8 cellular contexts compared by ENCODE assay signal in genomic region chr1:52551476-52552235, GRCh38. TPM values are rescaled to one million over a fixed set of nuclear protein-coding genes. Genes with fewer than 3 reads are reported as not detected.
DNase-seq lines count a peak whose midpoint lies in the region; ATAC-seq and TF ChIP-seq lines count a peak whose summit lies in the region.

No MANE protein-coding gene starts in this region.

- H3K36me3 ChIP-seq in BLaER1 (peaks cover 14% of the 10 kb centered on the region; the same call in 1 of the 2 replicates), IMR-90 (ENCODE audit: control insufficient read depth, insufficient read depth, low read length) (no peaks in the 10 kb centered on the region), ectodermal cell (ENCODE audit: control insufficient read depth, insufficient read depth, low read length) (no peaks in the 10 kb centered on the region), mucosa of stomach (ENCODE audit: control insufficient read depth, insufficient read depth, low read length) (no peaks in the 10 kb centered on the region), transverse colon (no peaks in the 10 kb centered on the region)

- H3K4me3 ChIP-seq in BLaER1 = peak overlapping the region; percentile 94
- peak overlapping the region; percentile 91 for H3K4me3 ChIP-seq in IMR-90 (ENCODE audit: insufficient read depth, low read depth, low read length)
- peak overlapping the region; percentile 89 for H3K4me3 ChIP-seq in ectodermal cell (ENCODE audit: insufficient read depth, low read depth, low read length)
- H3K4me3 ChIP-seq in mucosa of stomach (ENCODE audit: low read length) = peak overlapping the region; percentile 78
- peak overlapping the region; percentile 77 to 95 (median 86) for H3K4me3 ChIP-seq in transverse colon

- no peak overlapping the region for H4K5ac ChIP-seq in IMR-90 (ENCODE audit: low read depth, low read length)

- no peak overlapping the region for H2BK20ac ChIP-seq in IMR-90 (ENCODE audit: low read depth, low read length)

- H3K56ac ChIP-seq in IMR-90 (ENCODE audit: extremely low read depth, insufficient read depth, low read length) = peak overlapping the region; percentile 50; the same call in 1 of the 2 replicates

- peaks cover 60% of the 10 kb centered on the region for H4K20me1 ChIP-seq in BLaER1
- peaks cover 50% of the 10 kb centered on the region for H4K20me1 ChIP-seq in IMR-90 (ENCODE audit: insufficient read depth, low read length)

- CTCF ChIA-PET in IMR-90 (lab: Yijun Ruan, JAX) = no interaction called here

- intact Hi-C loops in IMR-90 (cut with micrococcal nuclease) (loop anchor here (1.0 to 2.0 kb wide), 2 partner anchors 23 to 135 kb away; no protein-coding TSS in a partner anchor), transverse colon (cut with DNase I; ENCODE audit: low total_unique reads) (no loop called here), posterior vena cava (cut with DNase I) (no loop called here)

- no peak overlapping the region for H3K18ac ChIP-seq in IMR-90 (ENCODE audit: low read depth, low read length)

- dilution Hi-C loops in IMR-90 (cut with HindIII; ENCODE audit: low sequenced_read_pairs, unreplicated experiment) = no loop called here

- no peak for TF ChIP-seq POLR2A in IMR-90 (IDR thresholded peaks at IDR 0.05; ENCODE audit: low read depth, low read length)
- TF ChIP-seq POLR2A in transverse colon (IDR thresholded peaks at IDR 0.05) = no peak

- ATAC-seq in IMR-90 (ENCODE audit: low read depth) (no peak), GM21367 (IDR thresholded peaks at IDR 0.05; ENCODE audit: unreplicated experiment) (no peak)

- H3K27me3 ChIP-seq in BLaER1 (no peaks in the 10 kb centered on the region), IMR-90 (ENCODE audit: control insufficient read depth, insufficient read depth, low read length) (no peaks in the 10 kb centered on the region), ectodermal cell (ENCODE audit: control insufficient read depth, insufficient read depth, low read length, poor library complexity, severe bottlenecking) (no peaks in the 10 kb centered on the region), mucosa of stomach (ENCODE audit: control insufficient read depth, insufficient read depth, low read length) (no peaks in the 10 kb centered on the region), transverse colon (no peaks in the 10 kb centered on the region)

- H2BK15ac ChIP-seq in IMR-90 (ENCODE audit: low read depth, low read length) = no peak overlapping the region

- 0 out of 2 replicates have a peak overlapping the region, but pooled peaks have one; percentile 7 for H3K14ac ChIP-seq in IMR-90 (replicated peaks; ENCODE audit: low read depth, low read length)

- H2AK9ac ChIP-seq in IMR-90 (replicated peaks; ENCODE audit: low read depth, low read length, poor library complexity) = peak overlapping the region; percentile 31

- peaks cover 15 to 60% of the 10 kb centered on the region in 2 experiments; a peak in 3 of 4 replicates for H3K79me1 ChIP-seq in IMR-90 (ENCODE audit: low read depth in 1 of 2, low read length in 2 of 2)

- H3K9me3 ChIP-seq in BLaER1 = peaks cover 10% of the 10 kb centered on the region
- H3K9me3 ChIP-seq in IMR-90 (ENCODE audit: control insufficient read depth, insufficient read depth, low read length) = no peaks in the 10 kb centered on the region
- no peaks in the 10 kb centered on the region for H3K9me3 ChIP-seq in ectodermal cell (ENCODE audit: control insufficient read depth, low read length)
- no peaks in the 10 kb centered on the region for H3K9me3 ChIP-seq in mucosa of stomach (ENCODE audit: control insufficient read depth, low read length)
- no peaks in the 10 kb centered on the region for H3K9me3 ChIP-seq in transverse colon

- H3K27ac ChIP-seq in BLaER1 (peak overlapping the region; percentile 98), IMR-90 (ENCODE audit: insufficient read depth, low read length) (peak overlapping the region; percentile 44; the same call in 1 of the 2 replicates), ectodermal cell (ENCODE audit: insufficient read depth, low read depth, low read length, poor library complexity, severe bottlenecking) (no peak overlapping the region), transverse colon (peak overlapping the region; percentile 88 to 95 (median 94))

- no peak overlapping the region for H2BK120ac ChIP-seq in IMR-90 (ENCODE audit: low read depth, low read length)

- no peak overlapping the region; the same call in 1 of the 2 replicates for H3K4ac ChIP-seq in IMR-90 (ENCODE audit: low read depth, low read length)

- H3K4me1 ChIP-seq in BLaER1 (peaks cover 33% of the 10 kb centered on the region), IMR-90 (ENCODE audit: control insufficient read depth, insufficient read depth, low read length) (peaks cover 4% of the 10 kb centered on the region), ectodermal cell (ENCODE audit: control insufficient read depth, insufficient read depth, low read length) (peaks cover 7% of the 10 kb centered on the region), mucosa of stomach (ENCODE audit: control insufficient read depth, insufficient read depth, low read length) (no peaks in the 10 kb centered on the region), transverse colon (peaks cover 0 to 31% (median 17%) of the 10 kb centered on the region in 4 donors)

- no peak for TF ChIP-seq CTCF in IMR-90 (conservative IDR thresholded peaks at IDR 0.05; ENCODE audit: low read depth, low read length)
- TF ChIP-seq CTCF in transverse colon (IDR thresholded peaks at IDR 0.05) = no peak

- WGBS in IMR-90 (ENCODE audit: extremely low coverage in 2 of 2, insufficient read length in 1 of 2), 2 experiments = 0% methylated on average over 7 of the region's 20 CpGs; no CpG with 5 or more reads in 1 of the 2 experiments
- 12 to 14% methylated on average over 20 of the region's 20 CpGs for WGBS in ectodermal cell, 2 experiments
- 2 to 3% methylated on average over 20 of the region's 20 CpGs for WGBS in transverse colon (ENCODE audit: low coverage in 1 of 2), 2 donors

- POLR2A ChIA-PET in IMR-90 (lab: Charles Lee; ENCODE audit: unreplicated experiment) = interaction anchor here (0.5 kb wide), 1 partner anchor 709 kb away, joined by 5 read pairs; no protein-coding TSS in a partner anchor

- H2AK5ac ChIP-seq in IMR-90 (ENCODE audit: low read depth, low read length) = no peak overlapping the region

- H2BK5ac ChIP-seq in IMR-90 (ENCODE audit: low read depth, low read length, poor library complexity, severe bottlenecking) = peak overlapping the region; percentile 85

- no peak for TF ChIP-seq RAD21 in IMR-90 (IDR thresholded peaks at IDR 0.05; ENCODE audit: low read length)

- BruUV-seq in IMR-90 (replicated peaks; lab: Mats Ljungman, UMichigan) = TSS peak; percentile 43

- H3K9me1 ChIP-seq in IMR-90 (ENCODE audit: insufficient read depth, low read length) = 0 out of 2 replicates have a peak, but pooled peaks cover 3% of the 10 kb centered on the region

- H4K91ac ChIP-seq in IMR-90 (ENCODE audit: insufficient read depth, low read depth, low read length) = no peak overlapping the region

- in situ Hi-C loops in IMR-90 (cut with MboI; ENCODE audit: low sequenced_read_pairs) = no loop called here
- in situ Hi-C loops in transverse colon (cut with MboI; ENCODE audit: low pct_ligation_motif_present in 1 of 4, low pct_unique_long_range_greater_than_20kb in 1 of 4, low sequenced_read_pairs in 3 of 4) = no loop called here

- H3K9ac ChIP-seq in BLaER1 (peak overlapping the region; percentile 98), IMR-90 (ENCODE audit: low read depth, low read length) (peak overlapping the region; percentile 83; the same call in 1 of the 2 replicates), mucosa of stomach (ENCODE audit: low read length) (peak overlapping the region; percentile 79)

- H4K8ac ChIP-seq in IMR-90 (ENCODE audit: low read depth in 2 of 2, low read length in 2 of 2) = no peak overlapping the region

- peak overlapping the region; percentile 70 for H3K23ac ChIP-seq in IMR-90 (ENCODE audit: low read depth, low read length)

- no peak for TF ChIP-seq EP300 in transverse colon (IDR thresholded peaks at IDR 0.05; ENCODE audit: low read depth)

- peak overlapping the region; percentile 86 for H3K4me2 ChIP-seq in BLaER1
- H3K4me2 ChIP-seq in IMR-90 (ENCODE audit: low read depth, low read length) = peak overlapping the region; percentile 86

- peak overlapping the region; percentile 98 for H2AFZ ChIP-seq in IMR-90 (replicated peaks; ENCODE audit: low read length, poor library complexity)

- DNase-seq in IMR-90 (peak; percentile 76), UCSD-AML1 (lab: John Stamatoyannopoulos, UW; ENCODE audit: unreplicated experiment) (peak; percentile 36), transverse colon (peak; percentile 17), posterior vena cava (ENCODE audit: low spot score) (no peak)

TF ChIP-seq in IMR-90, 13 proteins besides CTCF, POLR2A, EP300 and RAD21 (continues in another document):
- TF ChIP-seq MAZ (IDR thresholded peaks at IDR 0.05; ENCODE audit: borderline replicate concordance, low read depth, low read length) = no peak
- TF ChIP-seq RFX5 (IDR thresholded peaks at IDR 0.05; ENCODE audit: low read depth, low read length) = no peak
- no peak for TF ChIP-seq NFE2L2 (IDR thresholded peaks at IDR 0.05; ENCODE audit: low read depth, low read length)
- 0 out of 2 replicates have a peak, but pooled peaks have one; percentile 2 for TF ChIP-seq FOS (IDR thresholded peaks at IDR 0.05; ENCODE audit: low read depth, low read length)
- no peak for TF ChIP-seq MXI1 (IDR thresholded peaks at IDR 0.05; ENCODE audit: borderline replicate concordance, low read depth, low read length)

RNA-seq across cellular contexts. Expression of gene TUT4, which starts 1.2 kb away (rescaled TPM):
- total RNA-seq in IMR-90 (2012; rRNA removed) (10.9 and 28.6 TPM in 2 replicates), transverse colon (10 to 100 TPM; 12.3 to 55.3 (median 27.4) TPM), posterior vena cava (10 to 100 TPM; 35.8 to 39.8 TPM)
- 40.0 and 42.7 TPM in 2 replicates for polyA plus RNA-seq in IMR-90 (2012; rRNA removed)
- polyA plus RNA-seq in IMR-90 (2012; cell fraction: cytosol; rRNA removed) = 4.6 and 8.0 TPM in 2 replicates
- 94.9 and 117 TPM in 2 replicates for polyA plus RNA-seq in IMR-90 (2012; cell fraction: nucleus; rRNA removed; ENCODE audit: low replicate concordance)
- polyA plus RNA-seq in ectodermal cell (2013, experiment 1 of 4) = 77.6 TPM
- 96.9 TPM for polyA plus RNA-seq in ectodermal cell (2013, experiment 2 of 4)
- 82.8 TPM for polyA plus RNA-seq in ectodermal cell (2013, experiment 3 of 4)
- 95.1 TPM for polyA plus RNA-seq in ectodermal cell (2013, experiment 4 of 4)

RNA-seq across cellular contexts. Expression of gene GPX7, which starts 50.5 kb away (rescaled TPM):
- total RNA-seq in IMR-90 (2012; rRNA removed) (3.1 and 3.4 TPM in 2 replicates), transverse colon (10 to 100 TPM in 1 of 4 donors, 1 to 10 TPM in 3; 3.3 to 16.5 (median 5.6) TPM), posterior vena cava (10 to 100 TPM in 1 of 2 donors, 1 to 10 TPM in 1; 8.1 to 12.1 TPM)
- polyA plus RNA-seq in IMR-90 (2012; rRNA removed) = 3.2 and 3.8 TPM in 2 replicates
- polyA plus RNA-seq in IMR-90 (2012; cell fraction: cytosol; rRNA removed) = 0.90 and 4.0 TPM in 2 replicates
- polyA plus RNA-seq in IMR-90 (2012; cell fraction: nucleus; rRNA removed; ENCODE audit: low replicate concordance) = 2.0 and 2.5 TPM in 2 replicates
- polyA plus RNA-seq in ectodermal cell (2013, experiment 1 of 4) = 29.3 TPM
- polyA plus RNA-seq in ectodermal cell (2013, experiment 2 of 4) = 28.4 TPM
- 31.7 TPM for polyA plus RNA-seq in ectodermal cell (2013, experiment 3 of 4)
- 39.4 TPM for polyA plus RNA-seq in ectodermal cell (2013, experiment 4 of 4)
